ENCODE assay signal across 1 cellular context in genomic region chr15:60735559-60736047, GRCh38.
A peak's percentile ranks its signal among the peaks of the same experiment; 100 is the strongest.
TF ChIP-seq lines count a peak whose summit lies in the region.

No MANE protein-coding gene starts in this region.

TF ChIP-seq in HepG2, 621 proteins besides CTCF, POLR2A, EP300 and RAD21 (continued from another document and continues in another):
- TF ChIP-seq ZNF512B (CRISPR knock-in tag; IDR thresholded peaks at IDR 0.05; ENCODE audit: borderline replicate concordance) (no peak), CCAR2 (optimal IDR thresholded peaks at IDR 0.05; ENCODE audit: low read depth, low read length) (no peak), PATZ1 (CRISPR knock-in tag; IDR thresholded peaks at IDR 0.05) (peak; percentile 60), ZNF605 (CRISPR knock-in tag; IDR thresholded peaks at IDR 0.05) (no peak), SOX6 (IDR thresholded peaks at IDR 0.05) (no peak), SOX6 (CRISPR knock-in tag; IDR thresholded peaks at IDR 0.05) (peak; percentile 93), NCOA5 (CRISPR knock-in tag; IDR thresholded peaks at IDR 0.05) (no peak), MAF1 (CRISPR knock-in tag; IDR thresholded peaks at IDR 0.05; ENCODE audit: borderline replicate concordance) (no peak), ZNF205 (CRISPR knock-in tag; IDR thresholded peaks at IDR 0.05) (no peak; the same call in 1 of the 2 replicates), MATR3 (CRISPR knock-in tag; IDR thresholded peaks at IDR 0.05) (no peak), ZBTB10 (CRISPR knock-in tag; IDR thresholded peaks at IDR 0.05; ENCODE audit: borderline replicate concordance) (no peak), RFXAP (CRISPR knock-in tag; IDR thresholded peaks at IDR 0.05; ENCODE audit: borderline replicate concordance) (no peak), BRCA1 (CRISPR knock-in tag; IDR thresholded peaks at IDR 0.05) (no peak), ZNF800 (CRISPR knock-in tag; IDR thresholded peaks at IDR 0.05) (no peak), ZNF12 (CRISPR knock-in tag; IDR thresholded peaks at IDR 0.05) (peak; percentile 64; the same call in 1 of the 2 replicates), RARG (CRISPR knock-in tag; IDR thresholded peaks at IDR 0.05; ENCODE audit: low read depth) (no peak), STAT6 (CRISPR knock-in tag; IDR thresholded peaks at IDR 0.05; ENCODE audit: borderline replicate concordance) (peak; percentile 71; the same call in 1 of the 2 replicates), ZNF512 (CRISPR knock-in tag; IDR thresholded peaks at IDR 0.05) (no peak), ZNF280D (CRISPR knock-in tag; IDR thresholded peaks at IDR 0.05) (no peak), MIXL1 (CRISPR knock-in tag; IDR thresholded peaks at IDR 0.05) (peak; percentile 89), TFDP1 (CRISPR knock-in tag; IDR thresholded peaks at IDR 0.05; ENCODE audit: borderline replicate concordance) (no peak), ZBTB25 (CRISPR knock-in tag; IDR thresholded peaks at IDR 0.05) (no peak), LRRFIP1 (CRISPR knock-in tag; conservative IDR thresholded peaks at IDR 0.05) (no peak), ZNF44 (CRISPR knock-in tag; IDR thresholded peaks at IDR 0.05) (no peak), TEAD3 (CRISPR knock-in tag; optimal IDR thresholded peaks at IDR 0.05; ENCODE audit: borderline replicate concordance) (peak; percentile 91), TRAFD1 (CRISPR knock-in tag; IDR thresholded peaks at IDR 0.05; ENCODE audit: borderline replicate concordance) (no peak), CEBPB (IDR thresholded peaks at IDR 0.05; ENCODE audit: borderline replicate concordance, low read depth, low read length) (peak; percentile 78; the same call in 1 of the 2 replicates), STAG1 (CRISPR knock-in tag; IDR thresholded peaks at IDR 0.05) (no peak; the same call in 1 of the 2 replicates), TSC22D2 (CRISPR knock-in tag; IDR thresholded peaks at IDR 0.05; ENCODE audit: borderline replicate concordance) (no peak), XBP1 (CRISPR knock-in tag; IDR thresholded peaks at IDR 0.05) (no peak)
